Comparison of ENCODE assay signal across 15 cellular contexts in the genomic region with DNA sequence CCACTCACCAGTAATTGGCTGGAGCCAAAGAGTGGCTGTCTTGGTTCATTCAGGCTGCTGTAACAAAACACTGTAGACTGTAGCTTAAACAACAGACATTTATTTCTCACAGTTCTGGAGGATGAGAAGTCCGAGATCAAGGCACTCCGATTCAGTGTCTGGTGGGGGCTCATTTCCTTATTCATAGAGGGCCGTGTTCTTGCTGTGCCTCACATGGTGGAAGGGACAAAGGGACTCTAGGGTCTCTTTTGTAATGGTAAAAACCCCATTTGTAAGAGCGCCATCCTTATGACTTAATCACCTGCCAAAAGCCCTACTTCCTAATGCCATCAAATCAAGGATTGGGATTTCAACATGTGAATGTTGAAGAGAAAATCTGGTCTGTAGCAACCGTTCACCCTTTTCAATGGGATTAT.
"Had no signal": no experiment of that assay in that cellular context is flagged by ENCODE, and none has a peak within 500 bp of the region (broad histone marks: within the 10 kb centered on the region; RNA-seq: fewer than 3 reads in every experiment).

No MANE protein-coding gene starts in this region.

- H3K36me3 ChIP-seq: spleen, thoracic aorta, upper lobe of left lung had no signal

- DNase-seq: activated B cell treated with CpG ODN at 0.5 μM for 24 hours; activated CD4-positive, alpha-beta memory T cell treated with anti-CD3 and anti-CD28 coated beads, Interleukin-2, amount 10 ng/mL, durations not matched to agents 7 days and 5 days; activated CD4-positive, alpha-beta T cell treated with anti-CD3 and anti-CD28 coated beads for 48 hours; activated CD8-positive, alpha-beta memory T cell treated with anti-CD3 and anti-CD28 coated beads, Interleukin-2, amount 10 ng/mL, durations not matched to agents 7 days and 5 days; effector memory CD8-positive, alpha-beta T cell; foreskin fibroblast; natural killer cell; spleen; stimulated activated CD4-positive, alpha-beta T cell treated with anti-CD3 and anti-CD28 coated beads, Interleukin-4, amount 100 ng/mL, for 4 hours; T-helper 2 cell; upper lobe of left lung had no signal

- H3K9me3 ChIP-seq: spleen, thoracic aorta, upper lobe of left lung had no signal

- H3K4me3 Mint-ChIP-seq: activated B cell treated with CpG ODN at 0.5 μM for 24 hours; activated CD4-positive, alpha-beta memory T cell treated with anti-CD3 and anti-CD28 coated beads, Interleukin-2, amount 10 ng/mL, durations not matched to agents 7 days and 5 days; activated CD8-positive, alpha-beta memory T cell treated with anti-CD3 and anti-CD28 coated beads, Interleukin-2, amount 10 ng/mL, durations not matched to agents 7 days and 5 days; activated naive CD8-positive, alpha-beta T cell; effector memory CD8-positive, alpha-beta T cell; natural killer cell; stimulated activated memory B cell treated with anti-CD40 and anti-IgM and Interleukin-4, amounts not matched to agents 10 μg/mL and 1 μg/mL and 100 μg/mL, for 72 hours had no signal

- H3K27ac ChIP-seq: epithelial cell of prostate, spleen, thoracic aorta, upper lobe of left lung had no signal

- H3K36me3 Mint-ChIP-seq: activated CD8-positive, alpha-beta memory T cell treated with anti-CD3 and anti-CD28 coated beads, Interleukin-2, amount 10 ng/mL, durations not matched to agents 7 days and 5 days; activated naive CD8-positive, alpha-beta T cell; natural killer cell; stimulated activated memory B cell treated with anti-CD40 and anti-IgM and Interleukin-4, amounts not matched to agents 10 μg/mL and 1 μg/mL and 100 μg/mL, for 72 hours had no signal

- H3K27me3 ChIP-seq: spleen, upper lobe of left lung had no signal

- H3K27ac Mint-ChIP-seq: activated B cell treated with CpG ODN at 0.5 μM for 24 hours; activated CD4-positive, alpha-beta memory T cell treated with anti-CD3 and anti-CD28 coated beads, Interleukin-2, amount 10 ng/mL, durations not matched to agents 7 days and 5 days; activated CD8-positive, alpha-beta memory T cell treated with anti-CD3 and anti-CD28 coated beads, Interleukin-2, amount 10 ng/mL, durations not matched to agents 7 days and 5 days; activated naive CD8-positive, alpha-beta T cell; effector memory CD8-positive, alpha-beta T cell; natural killer cell; stimulated activated memory B cell treated with anti-CD40 and anti-IgM and Interleukin-4, amounts not matched to agents 10 μg/mL and 1 μg/mL and 100 μg/mL, for 72 hours had no signal

- H3K4me3 ChIP-seq: spleen, thoracic aorta, upper lobe of left lung had no signal

- H3K4me1 Mint-ChIP-seq: activated B cell treated with CpG ODN at 0.5 μM for 24 hours; activated CD4-positive, alpha-beta memory T cell treated with anti-CD3 and anti-CD28 coated beads, Interleukin-2, amount 10 ng/mL, durations not matched to agents 7 days and 5 days had no signal

- H3K9me3 Mint-ChIP-seq: activated B cell treated with CpG ODN at 0.5 μM for 24 hours; activated CD4-positive, alpha-beta memory T cell treated with anti-CD3 and anti-CD28 coated beads, Interleukin-2, amount 10 ng/mL, durations not matched to agents 7 days and 5 days; effector memory CD8-positive, alpha-beta T cell; natural killer cell; stimulated activated memory B cell treated with anti-CD40 and anti-IgM and Interleukin-4, amounts not matched to agents 10 μg/mL and 1 μg/mL and 100 μg/mL, for 72 hours had no signal

- ATAC-seq: activated CD8-positive, alpha-beta memory T cell treated with anti-CD3 and anti-CD28 coated beads, Interleukin-2, amount 10 ng/mL, durations not matched to agents 7 days and 5 days; effector memory CD8-positive, alpha-beta T cell; natural killer cell; stimulated activated memory B cell treated with anti-CD40 and anti-IgM and Interleukin-4, amounts not matched to agents 10 μg/mL and 1 μg/mL and 100 μg/mL, for 72 hours had no signal
